In the genomic region with DNA sequence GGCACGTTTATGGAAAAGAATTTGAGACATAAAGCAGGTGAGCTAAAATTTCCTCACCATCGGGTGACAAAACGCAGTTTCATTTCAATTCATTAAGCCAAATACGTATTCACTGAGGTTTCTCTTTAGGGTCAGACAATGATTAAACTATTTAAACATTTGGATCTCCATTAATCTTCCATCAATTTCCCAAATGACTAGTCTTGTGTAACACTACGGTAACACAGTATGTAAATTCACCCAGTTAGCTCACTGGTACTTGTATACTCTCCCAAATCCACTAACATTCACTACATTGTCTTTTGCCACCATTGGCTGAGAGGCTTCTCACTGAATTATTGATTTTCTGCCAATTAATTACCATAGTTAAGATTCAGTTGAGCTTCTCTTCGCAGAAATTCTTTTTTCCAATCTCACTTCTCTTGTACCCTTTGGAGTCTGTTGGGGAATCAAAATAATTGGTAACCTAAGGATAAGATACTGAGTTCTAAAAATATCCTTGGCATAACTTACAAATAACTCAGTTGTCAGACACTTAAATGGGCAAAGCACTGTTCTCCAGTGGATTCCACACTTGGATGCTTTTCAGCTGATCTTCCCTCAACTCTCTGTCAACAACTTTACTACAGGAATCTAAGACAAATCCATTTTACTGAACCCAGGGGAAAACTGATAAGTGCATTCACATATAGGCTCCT, we compare ENCODE assay signal across 20 cellular contexts. TPM values are rescaled to one million over a fixed set of nuclear protein-coding genes. Genes with fewer than 3 reads are reported as not detected.
DNase-seq lines count a peak whose midpoint lies in the region; ATAC-seq, FAIRE-seq and TF ChIP-seq lines count a peak whose summit lies in the region.
"Had no signal": no experiment of that assay in that cellular context is flagged by ENCODE, and none has a peak within 500 bp of the region (broad histone marks: within the 10 kb centered on the region; RNA-seq: fewer than 3 reads in every experiment).

No MANE protein-coding gene starts in this region.

- H3K4me2 ChIP-seq in osteoblast (ENCODE audit: insufficient read depth, low read length), result no peak overlapping the region

- H3K4me1 ChIP-seq in heart right ventricle, result peaks cover 12 to 87% (median 62%) of the 10 kb centered on the region in 9 donors
- no peaks in the 10 kb centered on the region for H3K4me1 ChIP-seq in osteoblast (ENCODE audit: insufficient read depth, low read length)
- H3K4me1 ChIP-seq: colonic mucosa had no signal

- peak; percentile 63 for DNase-seq in Caki2 (ENCODE audit: low read depth)
- DNase-seq in RCC 7860 (ENCODE audit: low spot score), result peak; percentile 30
- no peak for DNase-seq in heart right ventricle
- DNase-seq in osteoblast (ENCODE audit: insufficient read length, low spot score, missing footprints), result peak; percentile 19
- no peak for DNase-seq in GOT3 (lab: John Stamatoyannopoulos, UW)
- no peak for DNase-seq in activated effector memory CD4-positive, alpha-beta T cell treated with anti-CD3 and anti-CD28 coated beads, Interleukin-2, amount 50 U/mL, for 16 hours
- DNase-seq in lower leg skin (ENCODE audit: low spot score in 2 of 2), result no peak
- DNase-seq: activated CD4-positive, CD25-positive, alpha-beta regulatory T cell treated with anti-CD3 and anti-CD28 coated beads, Interleukin-2, amount 50 U/mL, for 72 hours; activated naive CD4-positive, alpha-beta T cell treated with Interleukin-2 at 50 U/mL for 16 hours; colonic mucosa; H7; NCI-H1092 treated with DMSO at 0.1 percent for 48 hours; NCI-H2081 treated with DMSO at 0.1 percent for 48 hours; NCI-H524 treated with DMSO at 0.1 percent for 48 hours; sigmoid colon; stimulated activated CD4-positive, alpha-beta T cell treated with anti-CD3 and anti-CD28 coated beads, Interleukin-2, amount 100 ng/mL, for 48 hours; T1000 had no signal

- H4K20me1 ChIP-seq in osteoblast (ENCODE audit: insufficient read depth, low read length), result no peaks in the 10 kb centered on the region

- H3K27me3 ChIP-seq in heart right ventricle (no peaks in the 10 kb centered on the region), osteoblast (ENCODE audit: insufficient read depth, low read length) (no peaks in the 10 kb centered on the region)
- H3K27me3 ChIP-seq: colonic mucosa, sigmoid colon had no signal

- intact Hi-C loops in heart right ventricle (cut with DNase I), result loop anchor here in 1 of 10 donors (5.0 kb wide), 1 partner anchor 33 kb away; no protein-coding TSS in a partner anchor
- intact Hi-C loops in lower leg skin (cut with DNase I; ENCODE audit: low total_unique reads), result no loop called here

- H3K9me3 ChIP-seq in heart right ventricle (no peaks in the 10 kb centered on the region), osteoblast (ENCODE audit: low read depth, low read length) (no peaks in the 10 kb centered on the region)
- H3K9me3 ChIP-seq: colonic mucosa, sigmoid colon had no signal

- H3K79me2 ChIP-seq in osteoblast (ENCODE audit: insufficient read depth, low read length), result no peaks in the 10 kb centered on the region

- 41 to 55% methylated on average over 6 of the region's 6 CpGs for WGBS in heart right ventricle, 2 donors
- 83 to 87% methylated on average over 6 of the region's 6 CpGs for WGBS in lower leg skin, 2 donors

- H3K27ac ChIP-seq in heart right ventricle (peak overlapping the region in 9 of 10 donors; percentile 19 to 89 (median 66)), osteoblast (ENCODE audit: low read depth, low read length) (no peak overlapping the region)
- H3K27ac ChIP-seq: colonic mucosa, epithelial cell of prostate had no signal

- in situ Hi-C loops in Caki2 (cut with HindIII; ENCODE audit: low pct_unique_long_range_greater_than_20kb, low sequenced_read_pairs), result no loop called here

- H3K4me3 ChIP-seq in heart right ventricle (no peak overlapping the region), osteoblast (ENCODE audit: insufficient read depth, low read length) (no peak overlapping the region), lower leg skin (ENCODE audit: low read depth, poor library complexity, severe bottlenecking) (no peak overlapping the region)
- H3K4me3 ChIP-seq: colonic mucosa, sigmoid colon had no signal

- H2AFZ ChIP-seq in osteoblast (ENCODE audit: low read length), result no peak overlapping the region

- TF ChIP-seq CTCF in heart right ventricle (IDR thresholded peaks at IDR 0.05) (no peak), osteoblast (IDR thresholded peaks at IDR 0.05; ENCODE audit: extremely low read depth, low read depth, low read length) (no peak), lower leg skin (IDR thresholded peaks at IDR 0.05) (no peak)

- no peak for TF ChIP-seq POLR2A in lower leg skin (IDR thresholded peaks at IDR 0.05)

- H3K36me3 ChIP-seq in heart right ventricle (no peaks in the 10 kb centered on the region), osteoblast (ENCODE audit: insufficient read depth, low read length) (no peaks in the 10 kb centered on the region)
- H3K36me3 ChIP-seq: colonic mucosa, sigmoid colon had no signal

- FAIRE-seq in RCC 7860 (lab: Jason Lieb, UNC), result no peak
- FAIRE-seq: astrocyte had no signal

- ATAC-seq in heart right ventricle (peak in 2 of 8 donors; percentile 20 to 36), HG02623 (IDR thresholded peaks at IDR 0.05; ENCODE audit: unreplicated experiment) (no peak)

RNA-seq across cellular contexts. Expression of a gene that starts 40.7 kb away (rescaled TPM):
- total RNA-seq in Caki2 (2014; rRNA removed; shearing (Covaris generic); ENCODE audit: low replicate concordance), result 10.7 and 12.8 TPM in 2 replicates
- total RNA-seq in heart right ventricle, result 100 to 1,000 TPM in 5 of 10 donors, 10 to 100 TPM in 5; 64.9 to 141 (median 101) TPM
- polyA plus RNA-seq in heart right ventricle, result 10 to 100 TPM; 20.3 to 39.3 TPM
- 6.9 and 8.0 TPM in 2 replicates for total RNA-seq in osteoblast
- 10 to 100 TPM in 3 of 4 donors, 1 to 10 TPM in 1; 8.9 to 22.6 (median 16.6) TPM for total RNA-seq in lower leg skin

Comparison
In these comparisons a context has a peak if more than half of its experiments do, and no peak if none do; other contexts are left out.
1. DNase-seq: peak in Caki2 (single experiment), RCC 7860 (single experiment) and osteoblast (single experiment); none in heart right ventricle (0 of 2), GOT3 (single experiment), activated effector memory CD4-positive, alpha-beta T cell treated with anti-CD3 and anti-CD28 coated beads, Interleukin-2, amount 50 U/mL, for 16 hours (single experiment) and lower leg skin (0 of 2).